In the genomic region with DNA sequence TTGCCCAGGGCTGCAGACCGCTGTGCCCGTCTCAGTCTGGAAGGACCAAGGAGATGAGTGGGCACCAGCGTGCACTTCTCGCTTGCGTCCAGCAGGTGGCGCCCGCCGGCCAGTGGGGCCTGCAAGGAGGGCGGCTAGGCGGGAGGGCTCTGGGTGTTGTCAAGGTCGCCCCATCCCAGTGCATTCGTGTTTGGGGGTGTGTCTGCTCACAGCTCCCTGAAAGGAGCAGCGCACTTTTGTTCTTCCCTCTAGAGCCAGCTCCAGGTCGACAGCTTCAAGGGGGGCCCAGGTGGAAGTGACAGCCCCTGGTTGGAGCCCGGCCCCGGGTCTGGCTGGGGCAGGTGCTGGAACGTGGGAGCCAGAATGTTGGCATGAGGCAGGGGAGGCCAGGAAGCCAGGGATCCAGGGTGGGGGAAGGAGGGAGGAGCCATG, we compare ENCODE assay signal across 8 cellular contexts. TPM values are rescaled to one million over a fixed set of nuclear protein-coding genes. Genes with fewer than 3 reads are reported as not detected.
A peak's percentile ranks its signal among the peaks of the same experiment; 100 is the strongest.
DNase-seq lines count a peak whose midpoint lies in the region; ATAC-seq and TF ChIP-seq lines count a peak whose summit lies in the region.

No MANE protein-coding gene starts in this region.

- TF ChIP-seq CTCF in cardiac fibroblast (IDR thresholded peaks at IDR 0.05; ENCODE audit: low read depth, low read length): peak; percentile 99

- H3K4me3 ChIP-seq in cardiac fibroblast (replicated peaks in 1 of 2; ENCODE audit: low read depth in 2 of 2, low read length in 2 of 2): no peak overlapping the region

- DNase-seq in Right ventricle myocardium inferior (ENCODE audit: missing footprints) (peak; percentile 90), cardiac septum (ENCODE audit: low spot score) (no peak), NCI-H2227 treated with DMSO at 0.1 percent for 48 hours (lab: John Stamatoyannopoulos, UW) (peak; percentile 35), cardiac fibroblast (ENCODE audit: low read depth in 2 of 2) (peak; percentile 68 to 71), left colon (peak; percentile 39 to 72)
- DNase-seq in activated CD4-positive, CD25-positive, alpha-beta regulatory T cell treated with anti-CD3 and anti-CD28 coated beads, Interleukin-2, amount 50 U/mL, for 16 hours (ENCODE audit: low read depth, low spot score): peak; percentile 48
- DNase-seq in stimulated activated CD4-positive, alpha-beta T cell treated with anti-CD3 and anti-CD28 coated beads, Interleukin-4, amount 100 ng/mL, for 1 hour: peak; percentile 74

- intact Hi-C loops in Right ventricle myocardium inferior (cut with DNase I): loop anchor here (1.0 to 5.0 kb wide), 3 partner anchors 438 to 1239 kb away; no protein-coding TSS in a partner anchor
- intact Hi-C loops in cardiac septum (cut with DNase I): loop anchor here (10.0 kb wide), 3 partner anchors 406 to 496 kb away; no protein-coding TSS in a partner anchor
- intact Hi-C loops in left colon (cut with DNase I, micrococcal nuclease): loop anchor here in 1 of 2 donors (5.0 kb wide), 2 partner anchors 116 to 439 kb away; no protein-coding TSS in a partner anchor

- ATAC-seq in Right ventricle myocardium inferior (peak; percentile 66), left colon (peak; percentile 74), GM21390 (IDR thresholded peaks at IDR 0.05; ENCODE audit: unreplicated experiment) (no peak)

RNA-seq across cellular contexts. Expression of gene MPPED1, which starts 23.4 kb away (rescaled TPM):
- not detected for total RNA-seq in Right ventricle myocardium inferior
- not detected for total RNA-seq in cardiac septum
- total RNA-seq in left colon: not detected

RNA-seq across cellular contexts. Expression of gene SCUBE1, which starts 45.3 kb away (rescaled TPM):
- total RNA-seq in Right ventricle myocardium inferior (0.89 TPM), cardiac septum (1.1 TPM), left colon (1 to 10 TPM; 3.8 to 5.8 TPM)
